In genomic region chr2:2542316-2542715, GRCh38 we compare ENCODE assay signal across 18 cellular contexts.
A peak's percentile ranks its signal among the peaks of the same experiment; 100 is the strongest.
DNase-seq lines count a peak whose midpoint lies in the region; TF ChIP-seq lines count a peak whose summit lies in the region.
"Had no signal": no experiment of that assay in that cellular context is flagged by ENCODE, and none has a peak within 500 bp of the region (broad histone marks: within the 10 kb centered on the region; RNA-seq: fewer than 3 reads in every experiment).

No MANE protein-coding gene starts in this region.

- no peak overlapping the region for H2BK12ac ChIP-seq in neuronal stem cell (ENCODE audit: low read length)

- no peaks in the 10 kb centered on the region for H3K79me1 ChIP-seq in neuronal stem cell (ENCODE audit: low read depth, low read length)

- no peak overlapping the region for H3K23ac ChIP-seq in neuronal stem cell (ENCODE audit: low read depth, low read length, poor library complexity)

- no peaks in the 10 kb centered on the region for H3K9me3 ChIP-seq in endodermal cell (ENCODE audit: control insufficient read depth, low read length)
- no peaks in the 10 kb centered on the region for H3K9me3 ChIP-seq in neuronal stem cell (replicated peaks in 1 of 2; ENCODE audit: control insufficient read depth in 2 of 2, insufficient read depth in 1 of 2, low read depth in 1 of 2, low read length in 2 of 2)
- H3K9me3 ChIP-seq: BE2C had no signal

- H3K4me1 ChIP-seq in endodermal cell (ENCODE audit: control insufficient read depth, insufficient read depth, low read length) (no peaks in the 10 kb centered on the region), neuronal stem cell (ENCODE audit: control insufficient read depth in 2 of 2, insufficient read depth in 1 of 2, low read depth in 1 of 2, low read length in 2 of 2) (peaks cover 1 to 6% of the 10 kb centered on the region in 2 donors)
- H3K4me1 ChIP-seq: BE2C had no signal

- no peak overlapping the region for H3K14ac ChIP-seq in neuronal stem cell (ENCODE audit: low read length)

- no peak overlapping the region for H2BK15ac ChIP-seq in neuronal stem cell (ENCODE audit: low read length)

- H3K4me3 ChIP-seq in endodermal cell (ENCODE audit: low read length) (no peak overlapping the region), neuronal stem cell (ENCODE audit: low read length in 2 of 2) (no peak overlapping the region)

- no peak overlapping the region for H3K27ac Mint-ChIP-seq in endodermal cell
- H3K27ac Mint-ChIP-seq: CD4-positive, CD25-positive, alpha-beta regulatory T cell; CD8-positive, alpha-beta memory T cell; HFFc6 had no signal

- H3K4ac ChIP-seq in neuronal stem cell (ENCODE audit: low read length), result no peak overlapping the region

- peak overlapping the region; percentile 7 for H3K18ac ChIP-seq in neuronal stem cell (ENCODE audit: low read length)

- H3K4me1 Mint-ChIP-seq in endodermal cell, result peaks cover 15% of the 10 kb centered on the region
- H3K4me1 Mint-ChIP-seq: CD4-positive, CD25-positive, alpha-beta regulatory T cell; CD8-positive, alpha-beta memory T cell had no signal

- TF ChIP-seq CTCF in endodermal cell (conservative IDR thresholded peaks at IDR 0.05), result no peak

- no peak overlapping the region for H4K8ac ChIP-seq in neuronal stem cell (ENCODE audit: low read depth, low read length)

- peaks cover 3% of the 10 kb centered on the region for H3K27me3 Mint-ChIP-seq in endodermal cell (ENCODE audit: insufficient read depth)

- in situ Hi-C loops in G401 (cut with HindIII; ENCODE audit: low sequenced_read_pairs), result no loop called here

- H2BK120ac ChIP-seq in neuronal stem cell (ENCODE audit: low read depth, low read length), result no peak overlapping the region

- H3K9me3 Mint-ChIP-seq in endodermal cell, result no peaks in the 10 kb centered on the region

- no peak overlapping the region for H3K9ac ChIP-seq in endodermal cell (ENCODE audit: extremely low read depth, low read length, poor library complexity, severe bottlenecking)
- no peak overlapping the region for H3K9ac ChIP-seq in neuronal stem cell (ENCODE audit: low read depth, low read length, poor library complexity)

- H2AFZ ChIP-seq in neuronal stem cell (ENCODE audit: low read length), result no peak overlapping the region

- no peak overlapping the region for H3K27ac ChIP-seq in endodermal cell (ENCODE audit: low read depth, low read length)
- H3K27ac ChIP-seq in neuronal stem cell (replicated peaks; ENCODE audit: low read length), result no peak overlapping the region

- no peak overlapping the region for H4K91ac ChIP-seq in neuronal stem cell (ENCODE audit: low read depth, low read length, poor library complexity)

- H2BK5ac ChIP-seq in neuronal stem cell (ENCODE audit: low read length), result no peak overlapping the region

- no peaks in the 10 kb centered on the region for H3K36me3 ChIP-seq in endodermal cell (ENCODE audit: control insufficient read depth, insufficient read depth, low read length)
- no peaks in the 10 kb centered on the region for H3K36me3 ChIP-seq in neuronal stem cell (replicated peaks in 1 of 2; ENCODE audit: control insufficient read depth in 2 of 2, insufficient read depth in 2 of 2, low read length in 2 of 2)
- H3K36me3 ChIP-seq: BE2C had no signal

- H3K4me3 Mint-ChIP-seq in endodermal cell, result no peak overlapping the region
- H3K4me3 Mint-ChIP-seq: CD4-positive, CD25-positive, alpha-beta regulatory T cell; CD8-positive, alpha-beta memory T cell; HFFc6 had no signal

- no peaks in the 10 kb centered on the region for H3K36me3 Mint-ChIP-seq in endodermal cell (ENCODE audit: low read depth)
- H3K36me3 Mint-ChIP-seq: CD4-positive, CD25-positive, alpha-beta regulatory T cell had no signal

- no peak overlapping the region for H3K4me2 ChIP-seq in neuronal stem cell (ENCODE audit: insufficient read depth, low read length, poor library complexity, severe bottlenecking)

- no peak overlapping the region for H2AK5ac ChIP-seq in neuronal stem cell (ENCODE audit: low read depth, low read length)

- H3K27me3 ChIP-seq in endodermal cell (ENCODE audit: control insufficient read depth, insufficient read depth, low read length, poor library complexity, severe bottlenecking) (no peaks in the 10 kb centered on the region), neuronal stem cell (ENCODE audit: control insufficient read depth in 3 of 3, insufficient read depth in 3 of 3, low read depth in 1 of 3, low read length in 3 of 3) (no peaks in the 10 kb centered on the region)
- H3K27me3 ChIP-seq: BE2C had no signal

- DNase-seq in NCI-H345 (lab: John Stamatoyannopoulos, UW), result peak; percentile 60
- peak; percentile 36 for DNase-seq in endodermal cell
- DNase-seq in neuronal stem cell (ENCODE audit: low spot score), result no peak
- DNase-seq in cerebellum (ENCODE audit: low spot score), result no peak
- DNase-seq in NCI-H2171 treated with DMSO at 0.1 percent for 48 hours (lab: John Stamatoyannopoulos, UW), result no peak
- no peak for DNase-seq in G401 (ENCODE audit: low spot score)
- DNase-seq: ACHN; BE2C; CD4-positive, CD25-positive, alpha-beta regulatory T cell; CD8-positive, alpha-beta memory T cell; COR-L47; DMS 273 treated with DMSO at 0.1 percent for 48 hours; DMS53; DND-41; EL; H7; HFFc6; IMR-90 had no signal

- WGBS in endodermal cell (ENCODE audit: insufficient coverage in 1 of 2, insufficient read length in 1 of 2), 2 experiments, result 92 to 100% methylated on average over 4 of the region's 4 CpGs
- no CpG with 5 or more reads among the region's 4 CpGs for WGBS in neuronal stem cell (ENCODE audit: extremely low coverage in 2 of 2, insufficient read length in 2 of 2, insufficient replicate concordance in 1 of 2), 2 donors

Comparison
In these comparisons a context has a peak if more than half of its experiments do, and no peak if none do; other contexts are left out.
1. DNase-seq: peak in NCI-H345 (single experiment) and endodermal cell (single experiment); none in neuronal stem cell (single experiment), cerebellum (single experiment), NCI-H2171 treated with DMSO at 0.1 percent for 48 hours (single experiment) and G401 (single experiment).